21 cellular contexts compared by ENCODE assay signal in genomic region chr1:221644663-221645258, GRCh38.
A peak's percentile ranks its signal among the peaks of the same experiment; 100 is the strongest.
DNase-seq lines count a peak whose midpoint lies in the region; ATAC-seq and TF ChIP-seq lines count a peak whose summit lies in the region.
"Had no signal": no experiment of that assay in that cellular context is flagged by ENCODE, and none has a peak within 500 bp of the region (broad histone marks: within the 10 kb centered on the region; RNA-seq: fewer than 3 reads in every experiment).

No MANE protein-coding gene starts in this region.

- ATAC-seq in SK-N-SH treated with all-trans-retinoic acid at 6 μM for 48 hours (peak; percentile 30; the same call in 1 of the 3 replicates), GM21515 (IDR thresholded peaks at IDR 0.05; ENCODE audit: unreplicated experiment) (peak; percentile 20), HG03159 (IDR thresholded peaks at IDR 0.05; ENCODE audit: unreplicated experiment) (peak; percentile 41)
- ATAC-seq in stimulated activated naive B cell treated with anti-CD40 and anti-IgM and Interleukin-4, amounts not matched to agents 10 μg/mL and 1 μg/mL and 100 μg/mL, for 72 hours (replicated peaks): no peak
- ATAC-seq: HepG2, left lobe of liver, PC-3 had no signal

- H4K20me1 ChIP-seq in SK-N-SH (ENCODE audit: insufficient read depth): no peaks in the 10 kb centered on the region

- H3K79me2 ChIP-seq in SK-N-SH (ENCODE audit: insufficient read depth): no peaks in the 10 kb centered on the region

- H3K36me3 Mint-ChIP-seq in stimulated activated naive B cell treated with anti-CD40 and anti-IgM and Interleukin-4, amounts not matched to agents 10 μg/mL and 1 μg/mL and 100 μg/mL, for 72 hours: no peaks in the 10 kb centered on the region
- H3K36me3 Mint-ChIP-seq: activated naive CD4-positive, alpha-beta T cell treated with anti-CD3 and anti-CD28 coated beads, Interleukin-2, amount 50 U/mL, for 24 hours had no signal

- POLR2A ChIA-PET in SK-N-SH (lab: Yijun Ruan, JAX): no interaction called here

- 73% methylated on average over 2 of the region's 2 CpGs for WGBS in SK-N-SH (ENCODE audit: low lambda C conversion rate)

- H3K4me3 Mint-ChIP-seq in stimulated activated naive B cell treated with anti-CD40 and anti-IgM and Interleukin-4, amounts not matched to agents 10 μg/mL and 1 μg/mL and 100 μg/mL, for 72 hours: no peak overlapping the region
- H3K4me3 Mint-ChIP-seq: activated naive CD4-positive, alpha-beta T cell treated with anti-CD3 and anti-CD28 coated beads, Interleukin-2, amount 50 U/mL, for 24 hours; T-helper 1 cell treated with Interleukin-12 subunit alpha and Interleukin-12 subunit beta and Interleukin-4 antibody, amounts not matched to agents 30 μg/mL and 1 μg/mL, for 36 hours had no signal

- TF ChIP-seq CTCF in SK-N-SH (IDR thresholded peaks at IDR 0.05) (no peak), left ventricle myocardium inferior (IDR thresholded peaks at IDR 0.05; ENCODE audit: borderline replicate concordance) (no peak)

- H3K36me3 ChIP-seq in SK-N-SH (replicated peaks in 1 of 2; ENCODE audit: control insufficient read depth in 1 of 2, insufficient read depth in 2 of 2, low read length in 1 of 2) (no peaks in the 10 kb centered on the region), left ventricle myocardium inferior (no peaks in the 10 kb centered on the region)
- H3K36me3 ChIP-seq: BE2C had no signal

- TF ChIP-seq RAD21 in SK-N-SH (IDR thresholded peaks at IDR 0.05; ENCODE audit: low read length): no peak

- no peaks in the 10 kb centered on the region for H3F3A ChIP-seq in SK-N-SH (replicated peaks; ENCODE audit: insufficient read depth)

- no peak for TF ChIP-seq EP300 in SK-N-SH (IDR thresholded peaks at IDR 0.05; ENCODE audit: borderline replicate concordance in 1 of 2, low read depth in 1 of 2, low read length in 1 of 2)

- CTCF ChIA-PET in SK-N-SH (lab: Yijun Ruan, JAX): no interaction called here

- no peaks in the 10 kb centered on the region for H3K9me2 ChIP-seq in SK-N-SH

- no peak overlapping the region for H3K27ac ChIP-seq in SK-N-SH (ENCODE audit: low read depth in 2 of 2, low read length in 1 of 2)
- no peak overlapping the region for H3K27ac ChIP-seq in left ventricle myocardium inferior (replicated peaks)

- H3K4me1 ChIP-seq in SK-N-SH (ENCODE audit: control insufficient read depth in 1 of 2, insufficient read depth in 2 of 2, low read depth in 1 of 2, low read length in 1 of 2) (peaks cover 0 to 14% of the 10 kb centered on the region in 2 experiments; a peak in 2 of 4 replicates), left ventricle myocardium inferior (no peaks in the 10 kb centered on the region)
- H3K4me1 ChIP-seq: BE2C had no signal

- no peak overlapping the region for H3K4me2 ChIP-seq in SK-N-SH

- H3K9ac ChIP-seq in SK-N-SH: no peak overlapping the region

- intact Hi-C loops in left ventricle myocardium inferior (cut with micrococcal nuclease): no loop called here

- H3K9me3 ChIP-seq in SK-N-SH (no peaks in the 10 kb centered on the region), left ventricle myocardium inferior (replicated peaks) (no peaks in the 10 kb centered on the region)
- H3K9me3 ChIP-seq: BE2C had no signal

- H3K27me3 Mint-ChIP-seq in stimulated activated naive B cell treated with anti-CD40 and anti-IgM and Interleukin-4, amounts not matched to agents 10 μg/mL and 1 μg/mL and 100 μg/mL, for 72 hours: no peaks in the 10 kb centered on the region

- H3K27me3 ChIP-seq in SK-N-SH (ENCODE audit: insufficient read depth) (no peaks in the 10 kb centered on the region), left ventricle myocardium inferior (ENCODE audit: low read depth) (no peaks in the 10 kb centered on the region)
- H3K27me3 ChIP-seq: BE2C had no signal

- peak overlapping the region; percentile 37 for H3K27ac Mint-ChIP-seq in stimulated activated naive B cell treated with anti-CD40 and anti-IgM and Interleukin-4, amounts not matched to agents 10 μg/mL and 1 μg/mL and 100 μg/mL, for 72 hours
- H3K27ac Mint-ChIP-seq: activated naive CD4-positive, alpha-beta T cell treated with anti-CD3 and anti-CD28 coated beads, Interleukin-2, amount 50 U/mL, for 24 hours; T-helper 1 cell treated with Interleukin-12 subunit alpha and Interleukin-12 subunit beta and Interleukin-4 antibody, amounts not matched to agents 30 μg/mL and 1 μg/mL, for 36 hours had no signal

- DNase-seq in SK-N-SH (no peak), Kasumi-1 (lab: John Stamatoyannopoulos, UW) (no peak), cortex of kidney (lab: John Stamatoyannopoulos, UW) (no peak), left ventricle myocardium inferior (no peak)
- DNase-seq in stimulated activated naive B cell treated with anti-CD40 and anti-IgM and Interleukin-4, amounts not matched to agents 10 μg/mL and 1 μg/mL and 100 μg/mL, for 72 hours: no peak
- DNase-seq: activated T-cell treated with anti-CD3 and anti-CD28 coated beads, Interleukin-2, amount 50 U/mL, for 48 hours; BE2C; NCI-H1436 treated with DMSO at 0.1 percent for 48 hours; NCI-H2171 treated with DMSO at 0.1 percent for 48 hours; NCI-H748 treated with DMSO at 0.1 percent for 48 hours; PC-3; SIG-M5; small intestine; stimulated activated CD4-positive, alpha-beta T cell treated with anti-CD3 and anti-CD28 coated beads, Interleukin-4, amount 100 ng/mL, for 1 hour had no signal

- H3K4me3 ChIP-seq in SK-N-SH (ENCODE audit: low read depth in 2 of 2, low read length in 1 of 2) (no peak overlapping the region), left ventricle myocardium inferior (no peak overlapping the region)

- H2AFZ ChIP-seq in SK-N-SH (ENCODE audit: low read depth): no peak overlapping the region

- peaks cover 0 to 1% of the 10 kb centered on the region in 2 donors for H3K9me3 Mint-ChIP-seq in stimulated activated naive B cell treated with anti-CD40 and anti-IgM and Interleukin-4, amounts not matched to agents 10 μg/mL and 1 μg/mL and 100 μg/mL, for 72 hours
- H3K9me3 Mint-ChIP-seq: activated naive CD4-positive, alpha-beta T cell treated with anti-CD3 and anti-CD28 coated beads, Interleukin-2, amount 50 U/mL, for 24 hours; T-helper 1 cell treated with Interleukin-12 subunit alpha and Interleukin-12 subunit beta and Interleukin-4 antibody, amounts not matched to agents 30 μg/mL and 1 μg/mL, for 36 hours had no signal

- H3K4me1 Mint-ChIP-seq in stimulated activated naive B cell treated with anti-CD40 and anti-IgM and Interleukin-4, amounts not matched to agents 10 μg/mL and 1 μg/mL and 100 μg/mL, for 72 hours: peaks cover 10 to 11% of the 10 kb centered on the region in 2 donors
- H3K4me1 Mint-ChIP-seq: activated naive CD4-positive, alpha-beta T cell treated with anti-CD3 and anti-CD28 coated beads, Interleukin-2, amount 50 U/mL, for 24 hours had no signal

TF ChIP-seq in SK-N-SH treated with all-trans-retinoic acid at 6 μM for 48 hours, 23 proteins besides CTCF, POLR2A, EP300 and RAD21 (continues in another document):
- TF ChIP-seq SNAI2 (CRISPR knock-in tag; IDR thresholded peaks at IDR 0.05): no peak
- TF ChIP-seq RARB (CRISPR knock-in tag; IDR thresholded peaks at IDR 0.05): no peak
- no peak for TF ChIP-seq TOX (CRISPR knock-in tag; IDR thresholded peaks at IDR 0.05; ENCODE audit: borderline replicate concordance)
- TF ChIP-seq ESRRG (CRISPR knock-in tag; IDR thresholded peaks at IDR 0.05): no peak
- TF ChIP-seq OSR1 (CRISPR knock-in tag; IDR thresholded peaks at IDR 0.05): no peak
- TF ChIP-seq PPARA (CRISPR knock-in tag; IDR thresholded peaks at IDR 0.05; ENCODE audit: borderline replicate concordance): no peak
- TF ChIP-seq ZNF565 (CRISPR knock-in tag; conservative IDR thresholded peaks at IDR 0.05; ENCODE audit: low read depth): no peak
- no peak for TF ChIP-seq ZNF70 (CRISPR knock-in tag; IDR thresholded peaks at IDR 0.05)
- TF ChIP-seq ISL1 (CRISPR knock-in tag; IDR thresholded peaks at IDR 0.05): no peak

TF ChIP-seq in SK-N-SH, 30 proteins besides CTCF, POLR2A, EP300 and RAD21 (continues in another document):
- no peak for TF ChIP-seq ELF1 (IDR thresholded peaks at IDR 0.05)
- TF ChIP-seq USF2 (IDR thresholded peaks at IDR 0.05; ENCODE audit: borderline replicate concordance, low read depth, low read length): no peak
- no peak for TF ChIP-seq IRF3 (IDR thresholded peaks at IDR 0.05; ENCODE audit: low read depth, low read length)
- TF ChIP-seq FOSL2 (IDR thresholded peaks at IDR 0.05; ENCODE audit: borderline replicate concordance, low read depth): no peak
- TF ChIP-seq POLR2AphosphoS5 (IDR thresholded peaks at IDR 0.05; ENCODE audit: low read depth, low read length): no peak
- no peak for TF ChIP-seq MEF2A (IDR thresholded peaks at IDR 0.05; ENCODE audit: borderline replicate concordance, low read depth)
- no peak for TF ChIP-seq FOXJ3 (CRISPR knock-in tag; IDR thresholded peaks at IDR 0.05)
- TF ChIP-seq MXI1 (IDR thresholded peaks at IDR 0.05; ENCODE audit: low read depth, low read length): no peak
- TF ChIP-seq TCF12 (IDR thresholded peaks at IDR 0.05): no peak
- TF ChIP-seq USF1 (IDR thresholded peaks at IDR 0.05; ENCODE audit: borderline replicate concordance, low read depth): no peak
- TF ChIP-seq GABPA (IDR thresholded peaks at IDR 0.05; ENCODE audit: low read depth): no peak
- no peak for TF ChIP-seq TAF1 (IDR thresholded peaks at IDR 0.05; ENCODE audit: borderline replicate concordance, low read depth, low read length)
- TF ChIP-seq JUND (IDR thresholded peaks at IDR 0.05): no peak
- TF ChIP-seq YY1 (IDR thresholded peaks at IDR 0.05; ENCODE audit: low read depth): no peak

Comparison
In these comparisons a context has a peak if more than half of its experiments do, and no peak if none do; other contexts are left out.
1. ATAC-seq: peak in SK-N-SH treated with all-trans-retinoic acid at 6 μM for 48 hours (single experiment), GM21515 (single experiment) and HG03159 (single experiment); none in stimulated activated naive B cell treated with anti-CD40 and anti-IgM and Interleukin-4, amounts not matched to agents 10 μg/mL and 1 μg/mL and 100 μg/mL, for 72 hours (0 of 2).